ENCODE assay signal across 11 cellular contexts in genomic region chr4:158778712-158779111, GRCh38. TPM values are rescaled to one million over a fixed set of nuclear protein-coding genes. Genes with fewer than 3 reads are reported as not detected.
DNase-seq lines count a peak whose midpoint lies in the region; ATAC-seq and TF ChIP-seq lines count a peak whose summit lies in the region.
"Had no signal": no experiment of that assay in that cellular context is flagged by ENCODE, and none has a peak within 500 bp of the region (broad histone marks: within the 10 kb centered on the region; RNA-seq: fewer than 3 reads in every experiment).

No MANE protein-coding gene starts in this region.

- TF ChIP-seq CTCF in psoas muscle (IDR thresholded peaks at IDR 0.05) (no peak), lower leg skin (IDR thresholded peaks at IDR 0.05) (no peak)

- H3K9me3 ChIP-seq in SJCRH30 (replicated peaks) (no peaks in the 10 kb centered on the region), psoas muscle (no peaks in the 10 kb centered on the region)

- H3K36me3 ChIP-seq in SJCRH30 (no peaks in the 10 kb centered on the region), psoas muscle (ENCODE audit: insufficient read depth in 1 of 2, low read depth in 1 of 2) (no peaks in the 10 kb centered on the region)

- ATAC-seq in psoas muscle (peak; percentile 78 to 90 (median 86)), HG03095 (IDR thresholded peaks at IDR 0.05; ENCODE audit: unreplicated experiment) (no peak)
- ATAC-seq: left cardiac atrium had no signal

- intact Hi-C loops in psoas muscle (cut with DNase I) (loop anchor here in 1 of 2 donors (5.0 kb wide), 1 partner anchor 34 kb away; no protein-coding TSS in a partner anchor), lower leg skin (cut with DNase I; ENCODE audit: low total_unique reads) (no loop called here)

- no peak overlapping the region for H3K4me3 ChIP-seq in SJCRH30
- H3K4me3 ChIP-seq in psoas muscle: no peak overlapping the region
- H3K4me3 ChIP-seq in lower leg skin (ENCODE audit: low read depth, poor library complexity, severe bottlenecking): no peak overlapping the region

- H3K27me3 ChIP-seq in SJCRH30: no peaks in the 10 kb centered on the region
- no peaks in the 10 kb centered on the region for H3K27me3 ChIP-seq in psoas muscle (ENCODE audit: insufficient read depth in 3 of 3, low read length in 2 of 3)

- TF ChIP-seq POLR2A in lower leg skin (IDR thresholded peaks at IDR 0.05): no peak

- H3K4me1 ChIP-seq in SJCRH30 (peaks cover 18% of the 10 kb centered on the region), psoas muscle (peaks cover 96% of the 10 kb centered on the region)

- H3K27ac ChIP-seq in SJCRH30 (peak overlapping the region; percentile 23), psoas muscle (peak overlapping the region; percentile 67), caudate nucleus (ENCODE audit: low read depth, low read length) (no peak overlapping the region)

- 24 to 29% (median 26%) methylated on average over 4 of the region's 4 CpGs for WGBS in psoas muscle, 3 donors
- WGBS in lower leg skin, 2 donors: 84 to 87% methylated on average over 4 of the region's 4 CpGs

- peak; percentile 52 for DNase-seq in DMS53 treated with DMSO at 0.1 percent for 48 hours (lab: John Stamatoyannopoulos, UW; ENCODE audit: unreplicated experiment)
- DNase-seq in NCI-H1105 treated with DMSO at 0.1 percent for 48 hours (lab: John Stamatoyannopoulos, UW): peak; percentile 59
- peak; percentile 78 to 87 for DNase-seq in SJCRH30
- peak in 1 of 2 donors; percentile 33 for DNase-seq in psoas muscle
- DNase-seq in NCI-H1417 treated with DMSO at 0.1 percent for 48 hours (lab: John Stamatoyannopoulos, UW): no peak
- no peak for DNase-seq in lower leg skin (ENCODE audit: low spot score in 2 of 2)
- no peak for DNase-seq in caudate nucleus (lab: John Stamatoyannopoulos, UW)
- DNase-seq: activated CD4-positive, alpha-beta T cell treated with anti-CD3 and anti-CD28 coated beads for 48 hours; left cardiac atrium; NCI-H2171 had no signal

RNA-seq across cellular contexts. Expression of gene FNIP2, which starts 9.9 kb away (rescaled TPM):
- 15.9 and 18.4 TPM in 2 replicates for total RNA-seq in SJCRH30 (2014; rRNA removed; shearing (Covaris generic))
- total RNA-seq in psoas muscle (10 to 100 TPM; 31.5 to 92.1 (median 53.4) TPM), lower leg skin (10 to 100 TPM; 20.5 to 47.5 (median 38.8) TPM)
- 10 to 100 TPM; 15.6 to 33.3 (median 19.1) TPM for polyA plus RNA-seq in psoas muscle

RNA-seq across cellular contexts. Expression of gene PPID, which starts 55.5 kb away (rescaled TPM):
- total RNA-seq in SJCRH30 (2014; rRNA removed; shearing (Covaris generic)): 26.2 and 26.9 TPM in 2 replicates
- total RNA-seq in psoas muscle (10 to 100 TPM; 35.1 to 68.1 (median 51.0) TPM), lower leg skin (10 to 100 TPM; 10.6 to 24.1 (median 17.9) TPM)
- 100 to 1,000 TPM in 1 of 3 donors, 10 to 100 TPM in 2; 49.8 to 162 (median 72.5) TPM for polyA plus RNA-seq in psoas muscle

Comparison
In these comparisons a context has a peak if more than half of its experiments do, and no peak if none do; other contexts are left out.
1. DNase-seq: peak in DMS53 treated with DMSO at 0.1 percent for 48 hours (single experiment), NCI-H1105 treated with DMSO at 0.1 percent for 48 hours (single experiment) and SJCRH30 (2 of 2); none in NCI-H1417 treated with DMSO at 0.1 percent for 48 hours (single experiment), lower leg skin (0 of 2) and caudate nucleus (0 of 61).